ENCODE assay signal across 19 cellular contexts in genomic region chr1:14467112-14467511, GRCh38.
"Had no signal": no experiment of that assay in that cellular context is flagged by ENCODE, and none has a peak within 500 bp of the region (broad histone marks: within the 10 kb centered on the region; RNA-seq: fewer than 3 reads in every experiment).

No MANE protein-coding gene starts in this region.

- H3K36me3 Mint-ChIP-seq: memory B cell; naive thymus-derived CD8-positive, alpha-beta T cell; stimulated activated naive B cell treated with anti-CD40 and anti-IgM and Interleukin-4, amounts not matched to agents 10 μg/mL and 1 μg/mL and 100 μg/mL, for 72 hours had no signal

- H3K4me1 Mint-ChIP-seq: memory B cell; naive thymus-derived CD8-positive, alpha-beta T cell; neural crest cell; stimulated activated naive B cell treated with anti-CD40 and anti-IgM and Interleukin-4, amounts not matched to agents 10 μg/mL and 1 μg/mL and 100 μg/mL, for 72 hours had no signal

- H3K27ac Mint-ChIP-seq: memory B cell; naive thymus-derived CD8-positive, alpha-beta T cell; nephron; stimulated activated naive B cell treated with anti-CD40 and anti-IgM and Interleukin-4, amounts not matched to agents 10 μg/mL and 1 μg/mL and 100 μg/mL, for 72 hours had no signal

- H3K9me3 Mint-ChIP-seq: memory B cell, nephron, neural crest cell had no signal

- H3K4me3 Mint-ChIP-seq: memory B cell; naive thymus-derived CD8-positive, alpha-beta T cell; nephron; neural crest cell; stimulated activated naive B cell treated with anti-CD40 and anti-IgM and Interleukin-4, amounts not matched to agents 10 μg/mL and 1 μg/mL and 100 μg/mL, for 72 hours had no signal

- DNase-seq: kidney glomerular epithelial cell; left cardiac atrium; left ventricle myocardium superior; naive thymus-derived CD8-positive, alpha-beta T cell; nucleus accumbens; right lobe of liver; stimulated activated CD4-positive, alpha-beta T cell treated with anti-CD3 and anti-CD28 coated beads, Interleukin-12 subunit alpha, Interleukin-12 subunit beta, amount 100 ng/mL, for 4 hours; stimulated activated CD4-positive, alpha-beta T cell treated with anti-CD3 and anti-CD28 coated beads, Interleukin-15, amount 100 ng/mL, for 24 hours; stimulated activated CD4-positive, alpha-beta T cell treated with anti-CD3 and anti-CD28 coated beads, Interleukin-2, amount 100 ng/mL, for 24 hours; stimulated activated CD4-positive, alpha-beta T cell treated with anti-CD3 and anti-CD28 coated beads, Interleukin-4, amount 100 ng/mL, for 1 hour; stimulated activated naive B cell treated with anti-CD40 and anti-IgM and Interleukin-4, amounts not matched to agents 10 μg/mL and 1 μg/mL and 100 μg/mL, for 72 hours; stimulated activated naive CD8-positive, alpha-beta T cell treated with anti-CD3 and anti-CD28 coated beads, Interleukin-15, Interleukin-2, amounts not matched to agents 100 U/mL and 50 U/mL, for 24 hours; stomach; tibial artery; trophoblast cell; uterus had no signal
